Comparison of ENCODE assay signal across 8 cellular contexts in genomic region chrX:118496763-118497079, GRCh38. TPM values are rescaled to one million over a fixed set of nuclear protein-coding genes. Genes with fewer than 3 reads are reported as not detected.
DNase-seq lines count a peak whose midpoint lies in the region; ATAC-seq and TF ChIP-seq lines count a peak whose summit lies in the region.

No MANE protein-coding gene starts in this region.

- H3K4me1 Mint-ChIP-seq in CD4-positive, alpha-beta memory T cell = peaks cover 10 to 41% (median 23%) of the 10 kb centered on the region in 4 donors
- peaks cover 27% of the 10 kb centered on the region for H3K4me1 Mint-ChIP-seq in neural crest cell

- peaks cover 42% of the 10 kb centered on the region for H3K4me1 ChIP-seq in CD4-positive, alpha-beta memory T cell (ENCODE audit: insufficient read depth, low read length)
- peaks cover 16% of the 10 kb centered on the region for H3K4me1 ChIP-seq in effector memory CD4-positive, alpha-beta T cell (ENCODE audit: control insufficient read depth, insufficient read depth, low read length, poor library complexity, severe bottlenecking)

- peaks cover 0 to 27% of the 10 kb centered on the region in 2 donors for H3K36me3 Mint-ChIP-seq in CD4-positive, alpha-beta memory T cell
- no peaks in the 10 kb centered on the region for H3K36me3 Mint-ChIP-seq in neural crest cell (ENCODE audit: low read depth)

- H3K27me3 Mint-ChIP-seq in CD4-positive, alpha-beta memory T cell = no peaks in the 10 kb centered on the region
- H3K27me3 Mint-ChIP-seq in neural crest cell (ENCODE audit: low read depth) = peaks cover 3% of the 10 kb centered on the region

- intact Hi-C loops in CD4-positive, alpha-beta memory T cell (cut with micrococcal nuclease) = loop anchor here (1.0 to 5.0 kb wide), 5 partner anchors 28 to 150 kb away; partner anchors contain the start of gene WDR44

- POLR2A ChIA-PET in CD4-positive, alpha-beta memory T cell (lab: Charles Lee; ENCODE audit: partially characterized antibody) = interaction anchor here (0.6 to 10.0 kb wide), 20 partner anchors 8 to 1078 kb away, joined by 3 to 289 read pairs (median 6); partner anchors contain the start of genes UBE2A and WDR44

- peak overlapping the region; percentile 94 to 99 (median 98) for H3K27ac Mint-ChIP-seq in CD4-positive, alpha-beta memory T cell
- H3K27ac Mint-ChIP-seq in neural crest cell (ENCODE audit: unreplicated experiment) = peak overlapping the region; percentile 19

- H3K9me3 ChIP-seq in CD4-positive, alpha-beta memory T cell (ENCODE audit: control insufficient read depth in 1 of 2, low read length in 2 of 2) = no peaks in the 10 kb centered on the region
- H3K9me3 ChIP-seq in effector memory CD4-positive, alpha-beta T cell (ENCODE audit: control insufficient read depth, low read length) = no peaks in the 10 kb centered on the region
- no peaks in the 10 kb centered on the region for H3K9me3 ChIP-seq in WERI-Rb-1 (ENCODE audit: severe bottlenecking)

- H3K36me3 ChIP-seq in CD4-positive, alpha-beta memory T cell (ENCODE audit: insufficient read depth, low read length) = no peaks in the 10 kb centered on the region
- H3K36me3 ChIP-seq in effector memory CD4-positive, alpha-beta T cell (ENCODE audit: control insufficient read depth, insufficient read depth, low read length) = no peaks in the 10 kb centered on the region
- H3K36me3 ChIP-seq in WERI-Rb-1 = no peaks in the 10 kb centered on the region

- TF ChIP-seq POLR2A in NB4 (IDR thresholded peaks at IDR 0.05; ENCODE audit: extremely low read depth, insufficient read length) = no peak

- peak overlapping the region; percentile 83 for H3K27ac ChIP-seq in CD4-positive, alpha-beta memory T cell (ENCODE audit: low read depth, low read length)
- H3K27ac ChIP-seq in effector memory CD4-positive, alpha-beta T cell (ENCODE audit: insufficient read depth, low read length, poor library complexity, severe bottlenecking) = peak overlapping the region; percentile 89
- no peak overlapping the region for H3K27ac ChIP-seq in WERI-Rb-1

- H3K9me3 Mint-ChIP-seq in CD4-positive, alpha-beta memory T cell = no peaks in the 10 kb centered on the region
- no peaks in the 10 kb centered on the region for H3K9me3 Mint-ChIP-seq in neural crest cell

- no peaks in the 10 kb centered on the region for H3K27me3 ChIP-seq in CD4-positive, alpha-beta memory T cell (ENCODE audit: insufficient read depth, low read length)
- H3K27me3 ChIP-seq in effector memory CD4-positive, alpha-beta T cell (replicated peaks; ENCODE audit: control insufficient read depth, insufficient read depth, low read length, poor library complexity, severe bottlenecking) = no peaks in the 10 kb centered on the region
- H3K27me3 ChIP-seq in WERI-Rb-1 (ENCODE audit: insufficient read depth, low read depth, severe bottlenecking) = peaks cover 74% of the 10 kb centered on the region

- peak overlapping the region; percentile 83 to 91 for H3K4me3 ChIP-seq in CD4-positive, alpha-beta memory T cell (ENCODE audit: low read length in 2 of 2)
- peak overlapping the region; percentile 76 for H3K4me3 ChIP-seq in NB4 (ENCODE audit: low read depth, low read length)
- H3K4me3 ChIP-seq in effector memory CD4-positive, alpha-beta T cell (ENCODE audit: insufficient read depth, low read depth, low read length, poor library complexity, severe bottlenecking) = peak overlapping the region; percentile 65
- no peak overlapping the region for H3K4me3 ChIP-seq in WERI-Rb-1 (ENCODE audit: low read depth, low read length)

- peak; percentile 3 for ATAC-seq in GM21390 (IDR thresholded peaks at IDR 0.05; ENCODE audit: unreplicated experiment)

- TF ChIP-seq CTCF in NB4 (IDR thresholded peaks at IDR 0.05; ENCODE audit: low read depth, low read length) = no peak
- no peak for TF ChIP-seq CTCF in neural crest cell (conservative IDR thresholded peaks at IDR 0.05)
- no peak for TF ChIP-seq CTCF in WERI-Rb-1 (IDR thresholded peaks at IDR 0.05; ENCODE audit: low read depth, low read length)

- CTCF ChIA-PET in CD4-positive, alpha-beta memory T cell (lab: Charles Lee; ENCODE audit: partially characterized antibody) = interaction anchor here (1.4 to 4.1 kb wide), 5 partner anchors 9 to 56 kb away, joined by 5 to 18 read pairs (median 7); no protein-coding TSS in a partner anchor

- peak overlapping the region; percentile 94 to 100 (median 99) for H3K4me3 Mint-ChIP-seq in CD4-positive, alpha-beta memory T cell
- H3K4me3 Mint-ChIP-seq in neural crest cell = peak overlapping the region; percentile 90

- DNase-seq in CD4-positive, alpha-beta memory T cell = no peak
- no peak for DNase-seq in NB4 (ENCODE audit: low read depth)
- no peak for DNase-seq in effector memory CD4-positive, alpha-beta T cell
- DNase-seq in neural crest cell (ENCODE audit: low read depth, low spot score) = no peak
- no peak for DNase-seq in D341Med (ENCODE audit: low spot score)
- DNase-seq in SIG-M5 treated with dmso at 0.1 percent for 504 hours (lab: John Stamatoyannopoulos, UW; ENCODE audit: unreplicated experiment) = no peak
- DNase-seq in WERI-Rb-1 = no peak

RNA-seq across cellular contexts. Expression of gene DOCK11, which starts 1.1 kb away (rescaled TPM):
- 100 to 1,000 TPM; 110 to 112 TPM for total RNA-seq in CD4-positive, alpha-beta memory T cell
- polyA plus RNA-seq in CD4-positive, alpha-beta memory T cell = 10 to 100 TPM; 14.5 to 39.4 TPM
- total RNA-seq in neural crest cell = 13.2 and 14.6 TPM in 2 replicates
